In genomic region chr19:1860821-1861598, GRCh38 we compare ENCODE assay signal across 1 cellular context.
TF ChIP-seq lines count a peak whose summit lies in the region.

No MANE protein-coding gene starts in this region.

TF ChIP-seq in endothelial cell of umbilical vein, 7 proteins besides CTCF, POLR2A, EP300 and RAD21:
- TF ChIP-seq MYC (IDR thresholded peaks at IDR 0.05; ENCODE audit: low read depth, low read length) (no peak), POLR2AphosphoS5 (IDR thresholded peaks at IDR 0.05; ENCODE audit: insufficient read depth, low read depth, low read length) (no peak), EZH2 (IDR thresholded peaks at IDR 0.05; ENCODE audit: borderline replicate concordance, low read depth, low read length, severe bottlenecking) (no peak)
